In the genomic region with DNA sequence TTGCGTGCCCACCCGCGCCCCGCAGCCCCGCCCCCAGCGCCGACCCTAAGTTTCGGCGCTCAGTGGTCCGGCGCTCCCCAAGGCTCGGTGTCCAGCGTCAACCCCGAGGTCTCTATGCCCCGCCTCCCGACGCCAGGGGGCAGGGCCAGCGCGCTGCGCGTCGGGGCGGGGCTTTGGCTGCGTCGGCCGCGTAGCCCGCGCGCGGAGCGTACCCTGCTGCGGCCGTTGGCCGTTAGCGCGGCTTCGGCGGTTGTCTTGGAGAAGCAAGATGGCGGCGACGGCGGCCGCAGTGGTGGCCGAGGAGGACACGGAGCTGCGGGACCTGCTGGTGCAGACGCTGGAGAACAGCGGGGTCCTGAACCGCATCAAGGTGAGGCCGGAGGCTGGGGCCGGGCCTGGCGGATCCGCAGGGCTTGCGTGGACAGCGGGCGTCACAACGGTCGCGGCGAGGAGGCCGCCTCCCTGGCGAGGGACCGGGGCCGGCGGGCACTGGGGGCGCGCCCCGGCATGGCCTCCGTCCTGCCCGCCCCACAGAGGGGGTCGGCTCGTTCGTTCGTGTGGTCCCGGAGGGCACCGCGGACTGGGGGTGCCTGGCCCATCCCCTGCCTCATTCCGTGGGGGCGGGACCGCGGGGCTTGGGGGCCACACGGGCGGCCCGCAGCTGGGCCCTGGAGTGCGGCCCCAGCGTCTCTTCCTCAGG, we compare ENCODE assay signal across 1 cellular context.
TF ChIP-seq lines count a peak whose summit lies in the region.

A gene with protein sequence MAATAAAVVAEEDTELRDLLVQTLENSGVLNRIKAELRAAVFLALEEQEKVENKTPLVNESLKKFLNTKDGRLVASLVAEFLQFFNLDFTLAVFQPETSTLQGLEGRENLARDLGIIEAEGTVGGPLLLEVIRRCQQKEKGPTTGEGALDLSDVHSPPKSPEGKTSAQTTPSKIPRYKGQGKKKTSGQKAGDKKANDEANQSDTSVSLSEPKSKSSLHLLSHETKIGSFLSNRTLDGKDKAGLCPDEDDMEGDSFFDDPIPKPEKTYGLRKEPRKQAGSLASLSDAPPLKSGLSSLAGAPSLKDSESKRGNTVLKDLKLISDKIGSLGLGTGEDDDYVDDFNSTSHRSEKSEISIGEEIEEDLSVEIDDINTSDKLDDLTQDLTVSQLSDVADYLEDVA (plus strand): TSS at position 253 of the 700 bp plus-strand sequence. CDS start 16 bp downstream, at position 269.

TF ChIP-seq in K562, 482 proteins besides CTCF, POLR2A, EP300 and RAD21 (continued from another document and continues in another):
- TF ChIP-seq, protein P1, sequence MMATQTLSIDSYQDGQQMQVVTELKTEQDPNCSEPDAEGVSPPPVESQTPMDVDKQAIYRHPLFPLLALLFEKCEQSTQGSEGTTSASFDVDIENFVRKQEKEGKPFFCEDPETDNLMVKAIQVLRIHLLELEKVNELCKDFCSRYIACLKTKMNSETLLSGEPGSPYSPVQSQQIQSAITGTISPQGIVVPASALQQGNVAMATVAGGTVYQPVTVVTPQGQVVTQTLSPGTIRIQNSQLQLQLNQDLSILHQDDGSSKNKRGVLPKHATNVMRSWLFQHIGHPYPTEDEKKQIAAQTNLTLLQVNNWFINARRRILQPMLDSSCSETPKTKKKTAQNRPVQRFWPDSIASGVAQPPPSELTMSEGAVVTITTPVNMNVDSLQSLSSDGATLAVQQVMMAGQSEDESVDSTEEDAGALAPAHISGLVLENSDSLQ (IDR thresholded peaks at IDR 0.05), result no peak
- TF ChIP-seq, protein P2, sequence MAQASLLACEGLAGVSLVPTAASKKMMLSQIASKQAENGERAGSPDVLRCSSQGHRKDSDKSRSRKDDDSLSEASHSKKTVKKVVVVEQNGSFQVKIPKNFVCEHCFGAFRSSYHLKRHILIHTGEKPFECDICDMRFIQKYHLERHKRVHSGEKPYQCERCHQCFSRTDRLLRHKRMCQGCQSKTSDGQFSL (CRISPR knock-in tag; IDR thresholded peaks at IDR 0.05), result no peak
- TF ChIP-seq, protein P2 (tag; IDR thresholded peaks at IDR 0.05), result no peak
- TF ChIP-seq CBFA2T2 (conservative IDR thresholded peaks at IDR 0.05) (no peak), IRF2 (CRISPR knock-in tag; IDR thresholded peaks at IDR 0.05) (no peak), EP400 (IDR thresholded peaks at IDR 0.05) (no peak), ZNF124 (CRISPR knock-in tag; IDR thresholded peaks at IDR 0.05) (no peak), HMG20B (CRISPR knock-in tag; IDR thresholded peaks at IDR 0.05) (no peak), ZNF57 (CRISPR knock-in tag; IDR thresholded peaks at IDR 0.05) (no peak), STAT5B (CRISPR knock-in tag; IDR thresholded peaks at IDR 0.05) (no peak), NR2C2 (CRISPR knock-in tag; IDR thresholded peaks at IDR 0.05) (0 out of 2 replicates have a peak, but pooled peaks have one; percentile 57), NR2C2 (tag; IDR thresholded peaks at IDR 0.05) (peak; percentile 75; the same call in 1 of the 2 replicates), RBM14 (IDR thresholded peaks at IDR 0.05; ENCODE audit: borderline replicate concordance, insufficient read depth, low read depth, low read length) (no peak), L3MBTL2 (IDR thresholded peaks at IDR 0.05) (peak; percentile 15), FOSL1 (tag; conservative IDR thresholded peaks at IDR 0.05) (0 out of 2 replicates have a peak, but pooled peaks have one; percentile 2)
- TF ChIP-seq, protein P3, sequence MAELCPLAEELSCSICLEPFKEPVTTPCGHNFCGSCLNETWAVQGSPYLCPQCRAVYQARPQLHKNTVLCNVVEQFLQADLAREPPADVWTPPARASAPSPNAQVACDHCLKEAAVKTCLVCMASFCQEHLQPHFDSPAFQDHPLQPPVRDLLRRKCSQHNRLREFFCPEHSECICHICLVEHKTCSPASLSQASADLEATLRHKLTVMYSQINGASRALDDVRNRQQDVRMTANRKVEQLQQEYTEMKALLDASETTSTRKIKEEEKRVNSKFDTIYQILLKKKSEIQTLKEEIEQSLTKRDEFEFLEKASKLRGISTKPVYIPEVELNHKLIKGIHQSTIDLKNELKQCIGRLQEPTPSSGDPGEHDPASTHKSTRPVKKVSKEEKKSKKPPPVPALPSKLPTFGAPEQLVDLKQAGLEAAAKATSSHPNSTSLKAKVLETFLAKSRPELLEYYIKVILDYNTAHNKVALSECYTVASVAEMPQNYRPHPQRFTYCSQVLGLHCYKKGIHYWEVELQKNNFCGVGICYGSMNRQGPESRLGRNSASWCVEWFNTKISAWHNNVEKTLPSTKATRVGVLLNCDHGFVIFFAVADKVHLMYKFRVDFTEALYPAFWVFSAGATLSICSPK (IDR thresholded peaks at IDR 0.05; ENCODE audit: borderline replicate concordance), result no peak
- TF ChIP-seq, protein P4, sequence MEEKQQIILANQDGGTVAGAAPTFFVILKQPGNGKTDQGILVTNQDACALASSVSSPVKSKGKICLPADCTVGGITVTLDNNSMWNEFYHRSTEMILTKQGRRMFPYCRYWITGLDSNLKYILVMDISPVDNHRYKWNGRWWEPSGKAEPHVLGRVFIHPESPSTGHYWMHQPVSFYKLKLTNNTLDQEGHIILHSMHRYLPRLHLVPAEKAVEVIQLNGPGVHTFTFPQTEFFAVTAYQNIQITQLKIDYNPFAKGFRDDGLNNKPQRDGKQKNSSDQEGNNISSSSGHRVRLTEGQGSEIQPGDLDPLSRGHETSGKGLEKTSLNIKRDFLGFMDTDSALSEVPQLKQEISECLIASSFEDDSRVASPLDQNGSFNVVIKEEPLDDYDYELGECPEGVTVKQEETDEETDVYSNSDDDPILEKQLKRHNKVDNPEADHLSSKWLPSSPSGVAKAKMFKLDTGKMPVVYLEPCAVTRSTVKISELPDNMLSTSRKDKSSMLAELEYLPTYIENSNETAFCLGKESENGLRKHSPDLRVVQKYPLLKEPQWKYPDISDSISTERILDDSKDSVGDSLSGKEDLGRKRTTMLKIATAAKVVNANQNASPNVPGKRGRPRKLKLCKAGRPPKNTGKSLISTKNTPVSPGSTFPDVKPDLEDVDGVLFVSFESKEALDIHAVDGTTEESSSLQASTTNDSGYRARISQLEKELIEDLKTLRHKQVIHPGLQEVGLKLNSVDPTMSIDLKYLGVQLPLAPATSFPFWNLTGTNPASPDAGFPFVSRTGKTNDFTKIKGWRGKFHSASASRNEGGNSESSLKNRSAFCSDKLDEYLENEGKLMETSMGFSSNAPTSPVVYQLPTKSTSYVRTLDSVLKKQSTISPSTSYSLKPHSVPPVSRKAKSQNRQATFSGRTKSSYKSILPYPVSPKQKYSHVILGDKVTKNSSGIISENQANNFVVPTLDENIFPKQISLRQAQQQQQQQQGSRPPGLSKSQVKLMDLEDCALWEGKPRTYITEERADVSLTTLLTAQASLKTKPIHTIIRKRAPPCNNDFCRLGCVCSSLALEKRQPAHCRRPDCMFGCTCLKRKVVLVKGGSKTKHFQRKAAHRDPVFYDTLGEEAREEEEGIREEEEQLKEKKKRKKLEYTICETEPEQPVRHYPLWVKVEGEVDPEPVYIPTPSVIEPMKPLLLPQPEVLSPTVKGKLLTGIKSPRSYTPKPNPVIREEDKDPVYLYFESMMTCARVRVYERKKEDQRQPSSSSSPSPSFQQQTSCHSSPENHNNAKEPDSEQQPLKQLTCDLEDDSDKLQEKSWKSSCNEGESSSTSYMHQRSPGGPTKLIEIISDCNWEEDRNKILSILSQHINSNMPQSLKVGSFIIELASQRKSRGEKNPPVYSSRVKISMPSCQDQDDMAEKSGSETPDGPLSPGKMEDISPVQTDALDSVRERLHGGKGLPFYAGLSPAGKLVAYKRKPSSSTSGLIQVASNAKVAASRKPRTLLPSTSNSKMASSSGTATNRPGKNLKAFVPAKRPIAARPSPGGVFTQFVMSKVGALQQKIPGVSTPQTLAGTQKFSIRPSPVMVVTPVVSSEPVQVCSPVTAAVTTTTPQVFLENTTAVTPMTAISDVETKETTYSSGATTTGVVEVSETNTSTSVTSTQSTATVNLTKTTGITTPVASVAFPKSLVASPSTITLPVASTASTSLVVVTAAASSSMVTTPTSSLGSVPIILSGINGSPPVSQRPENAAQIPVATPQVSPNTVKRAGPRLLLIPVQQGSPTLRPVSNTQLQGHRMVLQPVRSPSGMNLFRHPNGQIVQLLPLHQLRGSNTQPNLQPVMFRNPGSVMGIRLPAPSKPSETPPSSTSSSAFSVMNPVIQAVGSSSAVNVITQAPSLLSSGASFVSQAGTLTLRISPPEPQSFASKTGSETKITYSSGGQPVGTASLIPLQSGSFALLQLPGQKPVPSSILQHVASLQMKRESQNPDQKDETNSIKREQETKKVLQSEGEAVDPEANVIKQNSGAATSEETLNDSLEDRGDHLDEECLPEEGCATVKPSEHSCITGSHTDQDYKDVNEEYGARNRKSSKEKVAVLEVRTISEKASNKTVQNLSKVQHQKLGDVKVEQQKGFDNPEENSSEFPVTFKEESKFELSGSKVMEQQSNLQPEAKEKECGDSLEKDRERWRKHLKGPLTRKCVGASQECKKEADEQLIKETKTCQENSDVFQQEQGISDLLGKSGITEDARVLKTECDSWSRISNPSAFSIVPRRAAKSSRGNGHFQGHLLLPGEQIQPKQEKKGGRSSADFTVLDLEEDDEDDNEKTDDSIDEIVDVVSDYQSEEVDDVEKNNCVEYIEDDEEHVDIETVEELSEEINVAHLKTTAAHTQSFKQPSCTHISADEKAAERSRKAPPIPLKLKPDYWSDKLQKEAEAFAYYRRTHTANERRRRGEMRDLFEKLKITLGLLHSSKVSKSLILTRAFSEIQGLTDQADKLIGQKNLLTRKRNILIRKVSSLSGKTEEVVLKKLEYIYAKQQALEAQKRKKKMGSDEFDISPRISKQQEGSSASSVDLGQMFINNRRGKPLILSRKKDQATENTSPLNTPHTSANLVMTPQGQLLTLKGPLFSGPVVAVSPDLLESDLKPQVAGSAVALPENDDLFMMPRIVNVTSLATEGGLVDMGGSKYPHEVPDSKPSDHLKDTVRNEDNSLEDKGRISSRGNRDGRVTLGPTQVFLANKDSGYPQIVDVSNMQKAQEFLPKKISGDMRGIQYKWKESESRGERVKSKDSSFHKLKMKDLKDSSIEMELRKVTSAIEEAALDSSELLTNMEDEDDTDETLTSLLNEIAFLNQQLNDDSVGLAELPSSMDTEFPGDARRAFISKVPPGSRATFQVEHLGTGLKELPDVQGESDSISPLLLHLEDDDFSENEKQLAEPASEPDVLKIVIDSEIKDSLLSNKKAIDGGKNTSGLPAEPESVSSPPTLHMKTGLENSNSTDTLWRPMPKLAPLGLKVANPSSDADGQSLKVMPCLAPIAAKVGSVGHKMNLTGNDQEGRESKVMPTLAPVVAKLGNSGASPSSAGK (IDR thresholded peaks at IDR 0.05), result no peak
- TF ChIP-seq, protein P5, sequence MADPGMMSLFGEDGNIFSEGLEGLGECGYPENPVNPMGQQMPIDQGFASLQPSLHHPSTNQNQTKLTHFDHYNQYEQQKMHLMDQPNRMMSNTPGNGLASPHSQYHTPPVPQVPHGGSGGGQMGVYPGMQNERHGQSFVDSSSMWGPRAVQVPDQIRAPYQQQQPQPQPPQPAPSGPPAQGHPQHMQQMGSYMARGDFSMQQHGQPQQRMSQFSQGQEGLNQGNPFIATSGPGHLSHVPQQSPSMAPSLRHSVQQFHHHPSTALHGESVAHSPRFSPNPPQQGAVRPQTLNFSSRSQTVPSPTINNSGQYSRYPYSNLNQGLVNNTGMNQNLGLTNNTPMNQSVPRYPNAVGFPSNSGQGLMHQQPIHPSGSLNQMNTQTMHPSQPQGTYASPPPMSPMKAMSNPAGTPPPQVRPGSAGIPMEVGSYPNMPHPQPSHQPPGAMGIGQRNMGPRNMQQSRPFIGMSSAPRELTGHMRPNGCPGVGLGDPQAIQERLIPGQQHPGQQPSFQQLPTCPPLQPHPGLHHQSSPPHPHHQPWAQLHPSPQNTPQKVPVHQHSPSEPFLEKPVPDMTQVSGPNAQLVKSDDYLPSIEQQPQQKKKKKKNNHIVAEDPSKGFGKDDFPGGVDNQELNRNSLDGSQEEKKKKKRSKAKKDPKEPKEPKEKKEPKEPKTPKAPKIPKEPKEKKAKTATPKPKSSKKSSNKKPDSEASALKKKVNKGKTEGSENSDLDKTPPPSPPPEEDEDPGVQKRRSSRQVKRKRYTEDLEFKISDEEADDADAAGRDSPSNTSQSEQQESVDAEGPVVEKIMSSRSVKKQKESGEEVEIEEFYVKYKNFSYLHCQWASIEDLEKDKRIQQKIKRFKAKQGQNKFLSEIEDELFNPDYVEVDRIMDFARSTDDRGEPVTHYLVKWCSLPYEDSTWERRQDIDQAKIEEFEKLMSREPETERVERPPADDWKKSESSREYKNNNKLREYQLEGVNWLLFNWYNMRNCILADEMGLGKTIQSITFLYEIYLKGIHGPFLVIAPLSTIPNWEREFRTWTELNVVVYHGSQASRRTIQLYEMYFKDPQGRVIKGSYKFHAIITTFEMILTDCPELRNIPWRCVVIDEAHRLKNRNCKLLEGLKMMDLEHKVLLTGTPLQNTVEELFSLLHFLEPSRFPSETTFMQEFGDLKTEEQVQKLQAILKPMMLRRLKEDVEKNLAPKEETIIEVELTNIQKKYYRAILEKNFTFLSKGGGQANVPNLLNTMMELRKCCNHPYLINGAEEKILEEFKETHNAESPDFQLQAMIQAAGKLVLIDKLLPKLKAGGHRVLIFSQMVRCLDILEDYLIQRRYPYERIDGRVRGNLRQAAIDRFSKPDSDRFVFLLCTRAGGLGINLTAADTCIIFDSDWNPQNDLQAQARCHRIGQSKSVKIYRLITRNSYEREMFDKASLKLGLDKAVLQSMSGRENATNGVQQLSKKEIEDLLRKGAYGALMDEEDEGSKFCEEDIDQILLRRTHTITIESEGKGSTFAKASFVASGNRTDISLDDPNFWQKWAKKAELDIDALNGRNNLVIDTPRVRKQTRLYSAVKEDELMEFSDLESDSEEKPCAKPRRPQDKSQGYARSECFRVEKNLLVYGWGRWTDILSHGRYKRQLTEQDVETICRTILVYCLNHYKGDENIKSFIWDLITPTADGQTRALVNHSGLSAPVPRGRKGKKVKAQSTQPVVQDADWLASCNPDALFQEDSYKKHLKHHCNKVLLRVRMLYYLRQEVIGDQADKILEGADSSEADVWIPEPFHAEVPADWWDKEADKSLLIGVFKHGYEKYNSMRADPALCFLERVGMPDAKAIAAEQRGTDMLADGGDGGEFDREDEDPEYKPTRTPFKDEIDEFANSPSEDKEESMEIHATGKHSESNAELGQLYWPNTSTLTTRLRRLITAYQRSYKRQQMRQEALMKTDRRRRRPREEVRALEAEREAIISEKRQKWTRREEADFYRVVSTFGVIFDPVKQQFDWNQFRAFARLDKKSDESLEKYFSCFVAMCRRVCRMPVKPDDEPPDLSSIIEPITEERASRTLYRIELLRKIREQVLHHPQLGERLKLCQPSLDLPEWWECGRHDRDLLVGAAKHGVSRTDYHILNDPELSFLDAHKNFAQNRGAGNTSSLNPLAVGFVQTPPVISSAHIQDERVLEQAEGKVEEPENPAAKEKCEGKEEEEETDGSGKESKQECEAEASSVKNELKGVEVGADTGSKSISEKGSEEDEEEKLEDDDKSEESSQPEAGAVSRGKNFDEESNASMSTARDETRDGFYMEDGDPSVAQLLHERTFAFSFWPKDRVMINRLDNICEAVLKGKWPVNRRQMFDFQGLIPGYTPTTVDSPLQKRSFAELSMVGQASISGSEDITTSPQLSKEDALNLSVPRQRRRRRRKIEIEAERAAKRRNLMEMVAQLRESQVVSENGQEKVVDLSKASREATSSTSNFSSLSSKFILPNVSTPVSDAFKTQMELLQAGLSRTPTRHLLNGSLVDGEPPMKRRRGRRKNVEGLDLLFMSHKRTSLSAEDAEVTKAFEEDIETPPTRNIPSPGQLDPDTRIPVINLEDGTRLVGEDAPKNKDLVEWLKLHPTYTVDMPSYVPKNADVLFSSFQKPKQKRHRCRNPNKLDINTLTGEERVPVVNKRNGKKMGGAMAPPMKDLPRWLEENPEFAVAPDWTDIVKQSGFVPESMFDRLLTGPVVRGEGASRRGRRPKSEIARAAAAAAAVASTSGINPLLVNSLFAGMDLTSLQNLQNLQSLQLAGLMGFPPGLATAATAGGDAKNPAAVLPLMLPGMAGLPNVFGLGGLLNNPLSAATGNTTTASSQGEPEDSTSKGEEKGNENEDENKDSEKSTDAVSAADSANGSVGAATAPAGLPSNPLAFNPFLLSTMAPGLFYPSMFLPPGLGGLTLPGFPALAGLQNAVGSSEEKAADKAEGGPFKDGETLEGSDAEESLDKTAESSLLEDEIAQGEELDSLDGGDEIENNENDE (IDR thresholded peaks at IDR 0.05; ENCODE audit: low read depth, low read length), result no peak
